ENCODE assay signal across 8 cellular contexts in genomic region chr19:23273022-23273593, GRCh38. TPM values are rescaled to one million over a fixed set of nuclear protein-coding genes. Genes with fewer than 3 reads are reported as not detected.
DNase-seq lines count a peak whose midpoint lies in the region; ATAC-seq and TF ChIP-seq lines count a peak whose summit lies in the region.

No MANE protein-coding gene starts in this region.

- H3K36me3 Mint-ChIP-seq in activated CD4-positive, alpha-beta T cell treated with anti-CD3 and anti-CD28 coated beads, Interleukin-2, amount 10 ng/mL, durations not matched to agents 24 days and 14 days (ENCODE audit: low read depth) = peaks cover 39% of the 10 kb centered on the region
- H3K36me3 Mint-ChIP-seq in T-helper 2 cell treated with Interferon-gamma antibody and Interleukin-4, amounts not matched to agents 5 μg/mL and 100 μg/mL, for 36 hours (ENCODE audit: low read depth) = peaks cover 37% of the 10 kb centered on the region

- peak overlapping the region; percentile 95 for H3K27ac Mint-ChIP-seq in activated CD4-positive, alpha-beta T cell treated with anti-CD3 and anti-CD28 coated beads, Interleukin-2, amount 10 ng/mL, durations not matched to agents 24 days and 14 days
- peak overlapping the region; percentile 77 for H3K27ac Mint-ChIP-seq in T-helper 2 cell treated with Interferon-gamma antibody and Interleukin-4, amounts not matched to agents 5 μg/mL and 100 μg/mL, for 36 hours

- intact Hi-C loops in activated CD4-positive, alpha-beta T cell treated with anti-CD3 and anti-CD28 coated beads, Interleukin-2, amount 10 ng/mL, durations not matched to agents 24 days and 14 days (cut with micrococcal nuclease) = loop anchor here (10.0 kb wide), 1 partner anchor 412 kb away; the partner anchor contains the start of gene ZNF675

- H3K4me1 Mint-ChIP-seq in activated CD4-positive, alpha-beta T cell treated with anti-CD3 and anti-CD28 coated beads, Interleukin-2, amount 10 ng/mL, durations not matched to agents 24 days and 14 days = peaks cover 14% of the 10 kb centered on the region
- H3K4me1 Mint-ChIP-seq in T-helper 2 cell treated with Interferon-gamma antibody and Interleukin-4, amounts not matched to agents 5 μg/mL and 100 μg/mL, for 36 hours (ENCODE audit: low read depth) = peaks cover 12% of the 10 kb centered on the region

- ATAC-seq in HG03439 (IDR thresholded peaks at IDR 0.05; ENCODE audit: unreplicated experiment) = no peak
- ATAC-seq in HG03521 (IDR thresholded peaks at IDR 0.05; ENCODE audit: unreplicated experiment) = no peak

- no peak for TF ChIP-seq CTCF in fibroblast of the aortic adventitia (IDR thresholded peaks at IDR 0.05; ENCODE audit: insufficient read depth, low read length)
- TF ChIP-seq CTCF in GM13977 (IDR thresholded peaks at IDR 0.05; ENCODE audit: extremely low read depth, insufficient read depth, missing control alignments) = no peak

- in situ Hi-C loops in GM13977 (cut with MboI; ENCODE audit: low pct_unique_long_range_greater_than_20kb, low sequenced_read_pairs, unreplicated experiment) = no loop called here

- peak overlapping the region; percentile 95 for H3K4me3 ChIP-seq in fibroblast of the aortic adventitia (ENCODE audit: low read depth, low read length)

- peak overlapping the region; percentile 97 for H3K4me3 Mint-ChIP-seq in activated CD4-positive, alpha-beta T cell treated with anti-CD3 and anti-CD28 coated beads, Interleukin-2, amount 10 ng/mL, durations not matched to agents 24 days and 14 days
- peak overlapping the region; percentile 96 for H3K4me3 Mint-ChIP-seq in T-helper 2 cell treated with Interferon-gamma antibody and Interleukin-4, amounts not matched to agents 5 μg/mL and 100 μg/mL, for 36 hours

- peaks cover 15% of the 10 kb centered on the region for H3K9me3 Mint-ChIP-seq in activated CD4-positive, alpha-beta T cell treated with anti-CD3 and anti-CD28 coated beads, Interleukin-2, amount 10 ng/mL, durations not matched to agents 24 days and 14 days
- peaks cover 10% of the 10 kb centered on the region for H3K9me3 Mint-ChIP-seq in T-helper 2 cell treated with Interferon-gamma antibody and Interleukin-4, amounts not matched to agents 5 μg/mL and 100 μg/mL, for 36 hours

- DNase-seq in activated CD4-positive, alpha-beta T cell treated with anti-CD3 and anti-CD28 coated beads, Interleukin-2, amount 10 ng/mL, durations not matched to agents 24 days and 14 days = no peak
- no peak for DNase-seq in activated CD4-positive, alpha-beta T cell treated with anti-CD3 and anti-CD28 coated beads, Interleukin-2, amount 50 U/mL, for 4 hours
- DNase-seq in T-helper 2 cell treated with Interferon-gamma antibody and Interleukin-4, amounts not matched to agents 5 μg/mL and 100 μg/mL, for 36 hours (ENCODE audit: low spot score) = no peak
- DNase-seq in fibroblast of the aortic adventitia (ENCODE audit: low read depth) (peak; percentile 7), pons (ENCODE audit: low spot score) (peak; percentile 24), GM13977 (ENCODE audit: low spot score) (no peak)

- no peaks in the 10 kb centered on the region for H3K27me3 Mint-ChIP-seq in activated CD4-positive, alpha-beta T cell treated with anti-CD3 and anti-CD28 coated beads, Interleukin-2, amount 10 ng/mL, durations not matched to agents 24 days and 14 days
- H3K27me3 Mint-ChIP-seq in T-helper 2 cell treated with Interferon-gamma antibody and Interleukin-4, amounts not matched to agents 5 μg/mL and 100 μg/mL, for 36 hours (ENCODE audit: low read depth) = no peaks in the 10 kb centered on the region

RNA-seq across cellular contexts. Expression of gene ZNF724, which starts 22.9 kb away (rescaled TPM):
- 15.5 and 16.1 TPM in 2 replicates for total RNA-seq in activated CD4-positive, alpha-beta T cell treated with anti-CD3 and anti-CD28 coated beads, Interleukin-2, amount 10 ng/mL, durations not matched to agents 24 days and 14 days
- 3.1 and 15.1 TPM in 2 replicates for total RNA-seq in fibroblast of the aortic adventitia (ENCODE audit: low replicate concordance)

Comparison
In these comparisons a context has a peak if more than half of its experiments do, and no peak if none do; other contexts are left out.
1. DNase-seq: peak in fibroblast of the aortic adventitia (single experiment) and pons (single experiment); none in activated CD4-positive, alpha-beta T cell treated with anti-CD3 and anti-CD28 coated beads, Interleukin-2, amount 10 ng/mL, durations not matched to agents 24 days and 14 days (single experiment), activated CD4-positive, alpha-beta T cell treated with anti-CD3 and anti-CD28 coated beads, Interleukin-2, amount 50 U/mL, for 4 hours (0 of 2), T-helper 2 cell treated with Interferon-gamma antibody and Interleukin-4, amounts not matched to agents 5 μg/mL and 100 μg/mL, for 36 hours (single experiment) and GM13977 (single experiment).